In genomic region chr11:35134403-35135126, GRCh38 we compare ENCODE assay signal across 29 cellular contexts. TPM values are rescaled to one million over a fixed set of nuclear protein-coding genes. Genes with fewer than 3 reads are reported as not detected.
DNase-seq lines count a peak whose midpoint lies in the region; ATAC-seq, FAIRE-seq and TF ChIP-seq lines count a peak whose summit lies in the region.
"Had no signal": no experiment of that assay in that cellular context is flagged by ENCODE, and none has a peak within 500 bp of the region (broad histone marks: within the 10 kb centered on the region; RNA-seq: fewer than 3 reads in every experiment).

No MANE protein-coding gene starts in this region.

- CTCF ChIA-PET in activated CD8-positive, alpha-beta memory T cell treated with anti-CD3 and anti-CD28 coated beads, Interleukin-2, amount 10 ng/mL, durations not matched to agents 7 days and 5 days (lab: Charles Lee): interaction anchor here (0.7 to 1.5 kb wide), 3 partner anchors 10 to 34 kb away, joined by 3 read pairs; no protein-coding TSS in a partner anchor

- no peaks in the 10 kb centered on the region for H3K36me3 ChIP-seq in bronchial epithelial cell (ENCODE audit: control insufficient read depth, insufficient read depth, low read length)
- no peaks in the 10 kb centered on the region for H3K36me3 ChIP-seq in suprapubic skin
- H3K36me3 ChIP-seq: BLaER1, colonic mucosa, esophagus muscularis mucosa, neutrophil, thoracic aorta had no signal

- H3K36me3 Mint-ChIP-seq in activated CD8-positive, alpha-beta memory T cell treated with anti-CD3 and anti-CD28 coated beads, Interleukin-2, amount 10 ng/mL, durations not matched to agents 7 days and 5 days: peaks cover 8% of the 10 kb centered on the region
- H3K36me3 Mint-ChIP-seq in stimulated activated naive B cell treated with anti-CD40 and anti-IgM and Interleukin-4, amounts not matched to agents 10 μg/mL and 1 μg/mL and 100 μg/mL, for 72 hours: no peaks in the 10 kb centered on the region
- H3K36me3 Mint-ChIP-seq: brain; stimulated activated memory B cell treated with anti-CD40 and anti-IgM and Interleukin-4, amounts not matched to agents 10 μg/mL and 1 μg/mL and 100 μg/mL, for 72 hours had no signal

- TF ChIP-seq POLR2A in suprapubic skin (IDR thresholded peaks at IDR 0.05): no peak

- FAIRE-seq in bronchial epithelial cell (lab: Jason Lieb, UNC): no peak

- no peak overlapping the region for H3K4me3 Mint-ChIP-seq in activated CD8-positive, alpha-beta memory T cell treated with anti-CD3 and anti-CD28 coated beads, Interleukin-2, amount 10 ng/mL, durations not matched to agents 7 days and 5 days
- no peak overlapping the region for H3K4me3 Mint-ChIP-seq in stimulated activated naive B cell treated with anti-CD40 and anti-IgM and Interleukin-4, amounts not matched to agents 10 μg/mL and 1 μg/mL and 100 μg/mL, for 72 hours
- H3K4me3 Mint-ChIP-seq: activated T-cell treated with anti-CD3 and anti-CD28 coated beads, Interleukin-2, amount 50 U/mL, for 72 hours; stimulated activated memory B cell treated with anti-CD40 and anti-IgM and Interleukin-4, amounts not matched to agents 10 μg/mL and 1 μg/mL and 100 μg/mL, for 72 hours had no signal

- ATAC-seq in activated CD8-positive, alpha-beta memory T cell treated with anti-CD3 and anti-CD28 coated beads, Interleukin-2, amount 10 ng/mL, durations not matched to agents 7 days and 5 days: no peak
- ATAC-seq in stimulated activated naive B cell treated with anti-CD40 and anti-IgM and Interleukin-4, amounts not matched to agents 10 μg/mL and 1 μg/mL and 100 μg/mL, for 72 hours (replicated peaks): no peak
- no peak for ATAC-seq in GM21390 (IDR thresholded peaks at IDR 0.05; ENCODE audit: unreplicated experiment)
- ATAC-seq: HCT116; psoas muscle; stimulated activated memory B cell treated with anti-CD40 and anti-IgM and Interleukin-4, amounts not matched to agents 10 μg/mL and 1 μg/mL and 100 μg/mL, for 72 hours had no signal

- H3K9me3 Mint-ChIP-seq in activated CD8-positive, alpha-beta memory T cell treated with anti-CD3 and anti-CD28 coated beads, Interleukin-2, amount 10 ng/mL, durations not matched to agents 7 days and 5 days (ENCODE audit: low read depth): no peaks in the 10 kb centered on the region
- no peaks in the 10 kb centered on the region for H3K9me3 Mint-ChIP-seq in stimulated activated naive B cell treated with anti-CD40 and anti-IgM and Interleukin-4, amounts not matched to agents 10 μg/mL and 1 μg/mL and 100 μg/mL, for 72 hours
- H3K9me3 Mint-ChIP-seq: brain; stimulated activated memory B cell treated with anti-CD40 and anti-IgM and Interleukin-4, amounts not matched to agents 10 μg/mL and 1 μg/mL and 100 μg/mL, for 72 hours had no signal

- peaks cover 15% of the 10 kb centered on the region for H3K27me3 Mint-ChIP-seq in activated CD8-positive, alpha-beta memory T cell treated with anti-CD3 and anti-CD28 coated beads, Interleukin-2, amount 10 ng/mL, durations not matched to agents 7 days and 5 days
- no peaks in the 10 kb centered on the region for H3K27me3 Mint-ChIP-seq in stimulated activated naive B cell treated with anti-CD40 and anti-IgM and Interleukin-4, amounts not matched to agents 10 μg/mL and 1 μg/mL and 100 μg/mL, for 72 hours
- H3K27me3 Mint-ChIP-seq: stimulated activated memory B cell treated with anti-CD40 and anti-IgM and Interleukin-4, amounts not matched to agents 10 μg/mL and 1 μg/mL and 100 μg/mL, for 72 hours had no signal

- peaks cover 28% of the 10 kb centered on the region for H3K4me1 Mint-ChIP-seq in activated CD8-positive, alpha-beta memory T cell treated with anti-CD3 and anti-CD28 coated beads, Interleukin-2, amount 10 ng/mL, durations not matched to agents 7 days and 5 days
- H3K4me1 Mint-ChIP-seq in stimulated activated naive B cell treated with anti-CD40 and anti-IgM and Interleukin-4, amounts not matched to agents 10 μg/mL and 1 μg/mL and 100 μg/mL, for 72 hours: peaks cover 33 to 38% of the 10 kb centered on the region in 2 donors

- peak overlapping the region; percentile 38 for H3K27ac ChIP-seq in suprapubic skin
- H3K27ac ChIP-seq: BLaER1, colonic mucosa, esophagus muscularis mucosa, neutrophil, PC-9, psoas muscle, thoracic aorta had no signal

- H3K27ac Mint-ChIP-seq in activated CD8-positive, alpha-beta memory T cell treated with anti-CD3 and anti-CD28 coated beads, Interleukin-2, amount 10 ng/mL, durations not matched to agents 7 days and 5 days: peak overlapping the region; percentile 9
- no peak overlapping the region for H3K27ac Mint-ChIP-seq in stimulated activated naive B cell treated with anti-CD40 and anti-IgM and Interleukin-4, amounts not matched to agents 10 μg/mL and 1 μg/mL and 100 μg/mL, for 72 hours
- H3K27ac Mint-ChIP-seq: activated naive CD4-positive, alpha-beta T cell treated with anti-CD3 and anti-CD28 coated beads, Interleukin-2, amount 50 U/mL, for 72 hours; brain; stimulated activated memory B cell treated with anti-CD40 and anti-IgM and Interleukin-4, amounts not matched to agents 10 μg/mL and 1 μg/mL and 100 μg/mL, for 72 hours had no signal

- DNase-seq in activated CD8-positive, alpha-beta memory T cell treated with anti-CD3 and anti-CD28 coated beads, Interleukin-2, amount 10 ng/mL, durations not matched to agents 7 days and 5 days: no peak
- no peak for DNase-seq in activated CD8-positive, alpha-beta memory T cell treated with anti-CD3 and anti-CD28 coated beads, Interleukin-2, amount 50 U/mL, for 4 hours
- DNase-seq in HFF-Myc (ENCODE audit: extremely low read depth, low read depth): peak; percentile 66
- peak; percentile 32 for DNase-seq in bronchial epithelial cell (ENCODE audit: low read depth)
- no peak for DNase-seq in suprapubic skin (ENCODE audit: low spot score in 2 of 2)
- DNase-seq in stimulated activated naive B cell treated with anti-CD40 and anti-IgM and Interleukin-4, amounts not matched to agents 10 μg/mL and 1 μg/mL and 100 μg/mL, for 72 hours: no peak
- no peak for DNase-seq in SK-N-DZ (ENCODE audit: low spot score)
- DNase-seq: 8988T; activated T-cell treated with anti-CD3 and anti-CD28 coated beads, Interleukin-2, amount 50 U/mL, for 72 hours; Calu3; colonic mucosa; glutamatergic neuron; KG1; kidney glomerular epithelial cell; NCI-H2029; PC-9; psoas muscle; SHP77 treated with DMSO at 0.1 percent for 48 hours; stimulated activated CD4-positive, alpha-beta T cell treated with anti-CD3 and anti-CD28 coated beads, Interleukin-2, amount 100 ng/mL, for 24 hours had no signal

- TF ChIP-seq EP300 in suprapubic skin (IDR thresholded peaks at IDR 0.05): no peak

- H3K4me3 ChIP-seq in HFF-Myc (replicated peaks; ENCODE audit: low read depth, low read length) (no peak overlapping the region), bronchial epithelial cell (ENCODE audit: low read depth, low read length) (no peak overlapping the region), suprapubic skin (no peak overlapping the region)
- H3K4me3 ChIP-seq: BLaER1, colonic mucosa, esophagus muscularis mucosa, lung, PC-9, psoas muscle, thoracic aorta had no signal

- H3K9me3 ChIP-seq in suprapubic skin: no peaks in the 10 kb centered on the region
- H3K9me3 ChIP-seq: BLaER1, colonic mucosa, esophagus muscularis mucosa, neutrophil, psoas muscle, thoracic aorta had no signal

- TF ChIP-seq CTCF in HFF-Myc (IDR thresholded peaks at IDR 0.05; ENCODE audit: low read depth, low read length, missing control alignments) (no peak), bronchial epithelial cell (IDR thresholded peaks at IDR 0.05; ENCODE audit: insufficient read depth, low read length, severe bottlenecking) (no peak), suprapubic skin (IDR thresholded peaks at IDR 0.05) (no peak)

- H3K27me3 ChIP-seq in bronchial epithelial cell (ENCODE audit: control insufficient read depth, insufficient read depth, low read length): no peaks in the 10 kb centered on the region
- no peaks in the 10 kb centered on the region for H3K27me3 ChIP-seq in suprapubic skin
- H3K27me3 ChIP-seq: BLaER1, colonic mucosa, esophagus muscularis mucosa, neutrophil had no signal

- H3K4me1 ChIP-seq in suprapubic skin: peaks cover 35% of the 10 kb centered on the region
- H3K4me1 ChIP-seq: colonic mucosa had no signal

- WGBS in suprapubic skin: 47% methylated on average over 3 of the region's 3 CpGs

RNA-seq across cellular contexts. Expression of gene CD44, which starts 4.4 kb away (rescaled TPM):
- 100 to 1,000 TPM; 212 to 294 TPM for total RNA-seq in activated CD8-positive, alpha-beta memory T cell treated with anti-CD3 and anti-CD28 coated beads, Interleukin-2, amount 10 ng/mL, durations not matched to agents 7 days and 5 days
- total RNA-seq in bronchial epithelial cell (254 and 319 TPM in 2 replicates), suprapubic skin (1,000 to 10,000 TPM; 1,361 to 2,207 (median 1,502) TPM)
- 0.61 and 1.4 TPM in 2 replicates for polyA plus RNA-seq in SK-N-DZ (2014; cell fraction: cytosol; rRNA removed)
- polyA plus RNA-seq in SK-N-DZ (2014; cell fraction: nucleus; rRNA removed): 0.12 and 0.39 TPM in 2 replicates

Comparison
In these comparisons a context has a peak if more than half of its experiments do, and no peak if none do; other contexts are left out.
1. DNase-seq: peak in HFF-Myc (single experiment) and bronchial epithelial cell (single experiment); none in activated CD8-positive, alpha-beta memory T cell treated with anti-CD3 and anti-CD28 coated beads, Interleukin-2, amount 10 ng/mL, durations not matched to agents 7 days and 5 days (single experiment), activated CD8-positive, alpha-beta memory T cell treated with anti-CD3 and anti-CD28 coated beads, Interleukin-2, amount 50 U/mL, for 4 hours (single experiment), suprapubic skin (0 of 2), stimulated activated naive B cell treated with anti-CD40 and anti-IgM and Interleukin-4, amounts not matched to agents 10 μg/mL and 1 μg/mL and 100 μg/mL, for 72 hours (single experiment) and SK-N-DZ (single experiment).